ENCODE assay signal across 8 cellular contexts in the genomic region with DNA sequence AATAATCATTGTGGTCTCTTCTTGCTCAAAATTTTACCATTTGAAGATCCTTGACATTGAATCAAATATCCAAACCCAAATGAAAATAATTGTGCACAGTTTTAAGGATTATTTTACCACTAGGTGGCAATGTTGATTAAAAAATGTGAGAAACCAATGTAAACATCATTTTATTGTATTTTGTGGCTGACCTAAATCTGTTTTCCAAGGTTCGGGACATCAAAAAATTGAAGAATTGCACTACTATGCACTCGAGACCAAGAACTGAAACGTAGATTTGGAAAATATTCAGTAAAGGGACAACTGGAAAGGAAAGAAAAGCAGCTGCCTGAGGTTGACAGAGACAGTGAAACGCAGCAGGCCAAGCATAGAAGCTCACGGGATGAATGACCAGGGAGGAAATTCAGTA.
A peak's percentile ranks its signal among the peaks of the same experiment; 100 is the strongest.
DNase-seq lines count a peak whose midpoint lies in the region; ATAC-seq and TF ChIP-seq lines count a peak whose summit lies in the region.

No MANE protein-coding gene starts in this region.

- H3K4me1 ChIP-seq in Panc1 (ENCODE audit: control insufficient read depth, insufficient read depth, low read length) (peaks cover 10% of the 10 kb centered on the region), rectal smooth muscle tissue (ENCODE audit: control insufficient read depth, insufficient read depth, low read length) (no peaks in the 10 kb centered on the region)

- H3K27me3 ChIP-seq in Panc1 (ENCODE audit: control insufficient read depth, insufficient read depth, low read length), result no peaks in the 10 kb centered on the region; the same call in 1 of the 2 replicates
- no peaks in the 10 kb centered on the region for H3K27me3 ChIP-seq in rectal smooth muscle tissue (ENCODE audit: control insufficient read depth, insufficient read depth, low read length)
- no peaks in the 10 kb centered on the region for H3K27me3 ChIP-seq in WERI-Rb-1 (ENCODE audit: insufficient read depth, low read depth, severe bottlenecking)

- H3K27ac ChIP-seq in Panc1 (ENCODE audit: low read length), result no peak overlapping the region; the same call in 1 of the 2 replicates
- H3K27ac ChIP-seq in rectal smooth muscle tissue (ENCODE audit: low read depth, low read length), result no peak overlapping the region
- no peak overlapping the region for H3K27ac ChIP-seq in WERI-Rb-1

- ATAC-seq in activated naive CD4-positive, alpha-beta T cell treated with anti-CD3 and anti-CD28 coated beads, Interleukin-2, amount 50 U/mL, for 72 hours, result no peak
- ATAC-seq in Panc1 (0 out of 2 replicates have a peak, but pooled peaks have one; percentile 27), HG02642 (IDR thresholded peaks at IDR 0.05; ENCODE audit: poor library complexity, unreplicated experiment) (no peak), GM19328 (IDR thresholded peaks at IDR 0.05; ENCODE audit: unreplicated experiment) (no peak)

- H3K9ac ChIP-seq in rectal smooth muscle tissue (ENCODE audit: low read length), result no peak overlapping the region

- H3K4me3 ChIP-seq in Panc1 (ENCODE audit: low read depth in 2 of 2, low read length in 2 of 2) (no peak overlapping the region), fibroblast of the aortic adventitia (ENCODE audit: low read depth, low read length) (no peak overlapping the region), rectal smooth muscle tissue (ENCODE audit: low read length) (peak overlapping the region; percentile 17), WERI-Rb-1 (ENCODE audit: low read depth, low read length) (no peak overlapping the region)

- no TSS peak for BruUV-seq in Panc1 (replicated peaks; lab: Mats Ljungman, UMichigan)

- no peaks in the 10 kb centered on the region for H3K9me3 ChIP-seq in Panc1 (ENCODE audit: control insufficient read depth, insufficient read depth, low read depth, low read length)
- no peaks in the 10 kb centered on the region for H3K9me3 ChIP-seq in WERI-Rb-1 (ENCODE audit: severe bottlenecking)

- no peaks in the 10 kb centered on the region for H3K9me3 Mint-ChIP-seq in activated naive CD4-positive, alpha-beta T cell treated with anti-CD3 and anti-CD28 coated beads for 36 hours
- H3K9me3 Mint-ChIP-seq in activated naive CD4-positive, alpha-beta T cell treated with anti-CD3 and anti-CD28 coated beads, Interleukin-2, amount 50 U/mL, for 72 hours, result no peaks in the 10 kb centered on the region

- no peak overlapping the region for H3K4me3 Mint-ChIP-seq in activated naive CD4-positive, alpha-beta T cell treated with anti-CD3 and anti-CD28 coated beads for 36 hours

- no peaks in the 10 kb centered on the region for H3K36me3 Mint-ChIP-seq in activated naive CD4-positive, alpha-beta T cell treated with anti-CD3 and anti-CD28 coated beads for 36 hours (ENCODE audit: low read depth)
- no peaks in the 10 kb centered on the region for H3K36me3 Mint-ChIP-seq in activated naive CD4-positive, alpha-beta T cell treated with anti-CD3 and anti-CD28 coated beads, Interleukin-2, amount 50 U/mL, for 72 hours

- POLR2A ChIA-PET in Panc1 (lab: Charles Lee), result no interaction called here

- intact Hi-C loops in activated naive CD4-positive, alpha-beta T cell treated with anti-CD3 and anti-CD28 coated beads for 36 hours (cut with micrococcal nuclease), result loop anchor here (2.0 to 5.0 kb wide), 4 partner anchors 91 to 986 kb away; no protein-coding TSS in a partner anchor
- intact Hi-C loops in Panc1 (cut with micrococcal nuclease; ENCODE audit: unreplicated experiment), result loop anchor here (5.0 kb wide), 1 partner anchor 666 kb away; no protein-coding TSS in a partner anchor

- in situ Hi-C loops in Panc1 (cut with HindIII; ENCODE audit: low pct_unique_long_range_greater_than_20kb, low sequenced_read_pairs), result no loop called here

- no peaks in the 10 kb centered on the region for H3K36me3 ChIP-seq in Panc1 (ENCODE audit: control insufficient read depth, insufficient read depth, low read length)
- H3K36me3 ChIP-seq in rectal smooth muscle tissue (ENCODE audit: control insufficient read depth, insufficient read depth, low read length), result no peaks in the 10 kb centered on the region
- H3K36me3 ChIP-seq in WERI-Rb-1, result no peaks in the 10 kb centered on the region

- no peaks in the 10 kb centered on the region for H3K4me1 Mint-ChIP-seq in activated naive CD4-positive, alpha-beta T cell treated with anti-CD3 and anti-CD28 coated beads for 36 hours (ENCODE audit: low read depth)

- H3K27me3 Mint-ChIP-seq in activated naive CD4-positive, alpha-beta T cell treated with anti-CD3 and anti-CD28 coated beads for 36 hours (ENCODE audit: low read depth), result no peaks in the 10 kb centered on the region

- no peak for DNase-seq in activated naive CD4-positive, alpha-beta T cell treated with anti-CD3 and anti-CD28 coated beads for 36 hours
- no peak for DNase-seq in activated naive CD4-positive, alpha-beta T cell treated with anti-CD3 and anti-CD28 coated beads, Interleukin-2, amount 50 U/mL, for 72 hours (ENCODE audit: low spot score in 2 of 2)
- DNase-seq in Panc1 (ENCODE audit: low read depth, low spot score), result peak; percentile 52
- DNase-seq in fibroblast of the aortic adventitia (ENCODE audit: low read depth), result peak; percentile 80
- DNase-seq in WERI-Rb-1, result no peak

- CTCF ChIA-PET in activated naive CD4-positive, alpha-beta T cell treated with anti-CD3 and anti-CD28 coated beads for 36 hours (lab: Charles Lee), result interaction anchor here (0.7 to 4.4 kb wide), 13 partner anchors 10 to 672 kb away, joined by 3 to 19 read pairs (median 3); no protein-coding TSS in a partner anchor
- CTCF ChIA-PET in Panc1 (lab: Charles Lee), result interaction anchor here (0.7 to 1.5 kb wide), 8 partner anchors 26 to 790 kb away, joined by 3 to 10 read pairs (median 4); no protein-coding TSS in a partner anchor

- peak overlapping the region; percentile 9 for H3K27ac Mint-ChIP-seq in activated naive CD4-positive, alpha-beta T cell treated with anti-CD3 and anti-CD28 coated beads for 36 hours
- H3K27ac Mint-ChIP-seq in activated naive CD4-positive, alpha-beta T cell treated with anti-CD3 and anti-CD28 coated beads, Interleukin-2, amount 50 U/mL, for 72 hours, result no peak overlapping the region

- TF ChIP-seq CTCF in Panc1 (IDR thresholded peaks at IDR 0.05), result peak; percentile 64
- peak; percentile 22 for TF ChIP-seq CTCF in fibroblast of the aortic adventitia (IDR thresholded peaks at IDR 0.05; ENCODE audit: insufficient read depth, low read length)
- no peak for TF ChIP-seq CTCF in WERI-Rb-1 (IDR thresholded peaks at IDR 0.05; ENCODE audit: low read depth, low read length)

Comparison
In these comparisons a context has a peak if more than half of its experiments do, and no peak if none do; other contexts are left out.
1. DNase-seq: peak in Panc1 (single experiment) and fibroblast of the aortic adventitia (single experiment); none in activated naive CD4-positive, alpha-beta T cell treated with anti-CD3 and anti-CD28 coated beads for 36 hours (single experiment), activated naive CD4-positive, alpha-beta T cell treated with anti-CD3 and anti-CD28 coated beads, Interleukin-2, amount 50 U/mL, for 72 hours (0 of 2) and WERI-Rb-1 (single experiment).